ENCODE assay signal across 8 cellular contexts in genomic region chr16:69311115-69311532, GRCh38. TPM values are rescaled to one million over a fixed set of nuclear protein-coding genes. Genes with fewer than 3 reads are reported as not detected.
DNase-seq lines count a peak whose midpoint lies in the region; ATAC-seq and TF ChIP-seq lines count a peak whose summit lies in the region.

Gene VPS4A (plus strand): TSS chr16:69311350. CDS start chr16:69311512, 162 bp downstream.

- peak within 1 kb of the TSS; percentile 77 to 100 (median 95) for H3K4me3 ChIP-seq in BLaER1 treated with 17β-estradiol and CSF1 and Interleukin-3, amounts not matched to agents 10 nM and 100 nM
- H3K4me3 ChIP-seq in colonic mucosa = peak within 1 kb of the TSS; percentile 96

- no peaks in the 10 kb centered on the region for H3K27me3 ChIP-seq in BLaER1 treated with 17β-estradiol and CSF1 and Interleukin-3, amounts not matched to agents 10 nM and 100 nM
- H3K27me3 ChIP-seq in colonic mucosa = no peaks in the 10 kb centered on the region

- peaks cover 40 to 49% (median 47%) of the 10 kb centered on the region in 11 experiments; a peak in 21 of 22 replicates for H4K20me1 ChIP-seq in BLaER1 treated with 17β-estradiol and CSF1 and Interleukin-3, amounts not matched to agents 10 nM and 100 nM

- TF ChIP-seq CTCF in colonic mucosa (IDR thresholded peaks at IDR 0.05) = peak; percentile 84

- DNase-seq in GM19240 (ENCODE audit: insufficient read length, low spot score) (peak; percentile 94), NCI-H524 treated with DMSO at 0.1 percent for 48 hours (lab: John Stamatoyannopoulos, UW) (peak; percentile 45), colonic mucosa (peak; percentile 97), left kidney (ENCODE audit: low read depth, low spot score) (peak; percentile 98)
- peak; percentile 98 for DNase-seq in activated CD4-positive, alpha-beta T cell treated with anti-CD3 and anti-CD28 coated beads for 48 hours
- peak; percentile 98 to 99 for DNase-seq in stimulated activated CD4-positive, alpha-beta T cell treated with anti-CD3 and anti-CD28 coated beads, Interleukin-2, amount 100 ng/mL, for 24 hours

- no peaks in the 10 kb centered on the region for H3K9me3 ChIP-seq in BLaER1 treated with 17β-estradiol and CSF1 and Interleukin-3, amounts not matched to agents 10 nM and 100 nM (replicated peaks in 1 of 11)
- no peaks in the 10 kb centered on the region for H3K9me3 ChIP-seq in colonic mucosa

- H3K4me1 ChIP-seq in BLaER1 treated with 17β-estradiol and CSF1 and Interleukin-3, amounts not matched to agents 10 nM and 100 nM = peaks cover 15 to 28% (median 21%) of the 10 kb centered on the region in 10 experiments
- H3K4me1 ChIP-seq in colonic mucosa = peaks cover 5% of the 10 kb centered on the region

- H3K27ac ChIP-seq in BLaER1 treated with 17β-estradiol and CSF1 and Interleukin-3, amounts not matched to agents 10 nM and 100 nM = peak within 1 kb of the TSS; percentile 85 to 98 (median 94)
- peak within 1 kb of the TSS; percentile 90 for H3K27ac ChIP-seq in colonic mucosa

- H3K4me2 ChIP-seq in BLaER1 treated with 17β-estradiol and CSF1 and Interleukin-3, amounts not matched to agents 10 nM and 100 nM = peak within 1 kb of the TSS; percentile 77 to 97 (median 91)

- ATAC-seq in HG03460 (IDR thresholded peaks at IDR 0.05; ENCODE audit: unreplicated experiment) = peak; percentile 90

- peaks cover 29 to 37% (median 35%) of the 10 kb centered on the region in 11 experiments for H3K36me3 ChIP-seq in BLaER1 treated with 17β-estradiol and CSF1 and Interleukin-3, amounts not matched to agents 10 nM and 100 nM
- peaks cover 1% of the 10 kb centered on the region for H3K36me3 ChIP-seq in colonic mucosa

- peak within 1 kb of the TSS; percentile 90 to 100 (median 98) for H3K9ac ChIP-seq in BLaER1 treated with 17β-estradiol and CSF1 and Interleukin-3, amounts not matched to agents 10 nM and 100 nM
- peak within 1 kb of the TSS; percentile 76 to 87 for H3K9ac ChIP-seq in colonic mucosa (ENCODE audit: low read depth in 2 of 2, low read length in 2 of 2)

- intact Hi-C loops in colonic mucosa (cut with DNase I) = loop anchor here (10.0 kb wide), 1 partner anchor 64 kb away; no protein-coding TSS in a partner anchor

RNA-seq across cellular contexts. Expression of gene VPS4A, which starts in this region (rescaled TPM):
- total RNA-seq in colonic mucosa = 10 to 100 TPM; 32.0 to 33.6 TPM

Comparison
In these comparisons a context has a peak if more than half of its experiments do, and no peak if none do; other contexts are left out.
1. Peak in every context shown above with its lines: DNase-seq, ATAC-seq, H3K4me3 ChIP-seq and H3K27ac ChIP-seq.
2. DNase-seq: peak in every context shown above with its lines; median percentile 98 in stimulated activated CD4-positive, alpha-beta T cell treated with anti-CD3 and anti-CD28 coated beads, Interleukin-2, amount 100 ng/mL, for 24 hours; 98 in activated CD4-positive, alpha-beta T cell treated with anti-CD3 and anti-CD28 coated beads for 48 hours; 98 in left kidney; 97 in colonic mucosa; 94 in GM19240; 45 in NCI-H524 treated with DMSO at 0.1 percent for 48 hours.